ENCODE assay signal across 1 cellular context in the genomic region with DNA sequence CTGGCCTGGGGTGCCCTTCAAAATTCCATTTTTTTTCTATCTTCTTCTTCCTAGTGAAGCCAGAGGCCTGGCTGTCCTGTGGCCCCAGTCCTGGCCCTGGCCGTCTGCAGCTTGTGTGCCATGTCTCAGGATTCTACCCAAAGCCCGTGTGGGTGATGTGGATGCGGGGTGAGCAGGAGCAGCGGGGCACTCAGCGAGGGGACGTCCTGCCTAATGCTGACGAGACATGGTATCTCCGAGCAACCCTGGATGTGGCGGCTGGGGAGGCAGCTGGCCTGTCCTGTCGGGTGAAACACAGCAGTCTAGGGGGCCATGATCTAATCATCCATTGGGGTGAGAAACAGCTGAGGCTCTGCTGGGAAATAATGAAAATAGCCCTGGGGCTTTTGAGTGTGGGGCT.
TF ChIP-seq lines count a peak whose summit lies in the region.

No MANE protein-coding gene starts in this region.

TF ChIP-seq in GM23338, 12 proteins besides CTCF, POLR2A, EP300 and RAD21 (continued from another document):
- TF ChIP-seq, protein P1, sequence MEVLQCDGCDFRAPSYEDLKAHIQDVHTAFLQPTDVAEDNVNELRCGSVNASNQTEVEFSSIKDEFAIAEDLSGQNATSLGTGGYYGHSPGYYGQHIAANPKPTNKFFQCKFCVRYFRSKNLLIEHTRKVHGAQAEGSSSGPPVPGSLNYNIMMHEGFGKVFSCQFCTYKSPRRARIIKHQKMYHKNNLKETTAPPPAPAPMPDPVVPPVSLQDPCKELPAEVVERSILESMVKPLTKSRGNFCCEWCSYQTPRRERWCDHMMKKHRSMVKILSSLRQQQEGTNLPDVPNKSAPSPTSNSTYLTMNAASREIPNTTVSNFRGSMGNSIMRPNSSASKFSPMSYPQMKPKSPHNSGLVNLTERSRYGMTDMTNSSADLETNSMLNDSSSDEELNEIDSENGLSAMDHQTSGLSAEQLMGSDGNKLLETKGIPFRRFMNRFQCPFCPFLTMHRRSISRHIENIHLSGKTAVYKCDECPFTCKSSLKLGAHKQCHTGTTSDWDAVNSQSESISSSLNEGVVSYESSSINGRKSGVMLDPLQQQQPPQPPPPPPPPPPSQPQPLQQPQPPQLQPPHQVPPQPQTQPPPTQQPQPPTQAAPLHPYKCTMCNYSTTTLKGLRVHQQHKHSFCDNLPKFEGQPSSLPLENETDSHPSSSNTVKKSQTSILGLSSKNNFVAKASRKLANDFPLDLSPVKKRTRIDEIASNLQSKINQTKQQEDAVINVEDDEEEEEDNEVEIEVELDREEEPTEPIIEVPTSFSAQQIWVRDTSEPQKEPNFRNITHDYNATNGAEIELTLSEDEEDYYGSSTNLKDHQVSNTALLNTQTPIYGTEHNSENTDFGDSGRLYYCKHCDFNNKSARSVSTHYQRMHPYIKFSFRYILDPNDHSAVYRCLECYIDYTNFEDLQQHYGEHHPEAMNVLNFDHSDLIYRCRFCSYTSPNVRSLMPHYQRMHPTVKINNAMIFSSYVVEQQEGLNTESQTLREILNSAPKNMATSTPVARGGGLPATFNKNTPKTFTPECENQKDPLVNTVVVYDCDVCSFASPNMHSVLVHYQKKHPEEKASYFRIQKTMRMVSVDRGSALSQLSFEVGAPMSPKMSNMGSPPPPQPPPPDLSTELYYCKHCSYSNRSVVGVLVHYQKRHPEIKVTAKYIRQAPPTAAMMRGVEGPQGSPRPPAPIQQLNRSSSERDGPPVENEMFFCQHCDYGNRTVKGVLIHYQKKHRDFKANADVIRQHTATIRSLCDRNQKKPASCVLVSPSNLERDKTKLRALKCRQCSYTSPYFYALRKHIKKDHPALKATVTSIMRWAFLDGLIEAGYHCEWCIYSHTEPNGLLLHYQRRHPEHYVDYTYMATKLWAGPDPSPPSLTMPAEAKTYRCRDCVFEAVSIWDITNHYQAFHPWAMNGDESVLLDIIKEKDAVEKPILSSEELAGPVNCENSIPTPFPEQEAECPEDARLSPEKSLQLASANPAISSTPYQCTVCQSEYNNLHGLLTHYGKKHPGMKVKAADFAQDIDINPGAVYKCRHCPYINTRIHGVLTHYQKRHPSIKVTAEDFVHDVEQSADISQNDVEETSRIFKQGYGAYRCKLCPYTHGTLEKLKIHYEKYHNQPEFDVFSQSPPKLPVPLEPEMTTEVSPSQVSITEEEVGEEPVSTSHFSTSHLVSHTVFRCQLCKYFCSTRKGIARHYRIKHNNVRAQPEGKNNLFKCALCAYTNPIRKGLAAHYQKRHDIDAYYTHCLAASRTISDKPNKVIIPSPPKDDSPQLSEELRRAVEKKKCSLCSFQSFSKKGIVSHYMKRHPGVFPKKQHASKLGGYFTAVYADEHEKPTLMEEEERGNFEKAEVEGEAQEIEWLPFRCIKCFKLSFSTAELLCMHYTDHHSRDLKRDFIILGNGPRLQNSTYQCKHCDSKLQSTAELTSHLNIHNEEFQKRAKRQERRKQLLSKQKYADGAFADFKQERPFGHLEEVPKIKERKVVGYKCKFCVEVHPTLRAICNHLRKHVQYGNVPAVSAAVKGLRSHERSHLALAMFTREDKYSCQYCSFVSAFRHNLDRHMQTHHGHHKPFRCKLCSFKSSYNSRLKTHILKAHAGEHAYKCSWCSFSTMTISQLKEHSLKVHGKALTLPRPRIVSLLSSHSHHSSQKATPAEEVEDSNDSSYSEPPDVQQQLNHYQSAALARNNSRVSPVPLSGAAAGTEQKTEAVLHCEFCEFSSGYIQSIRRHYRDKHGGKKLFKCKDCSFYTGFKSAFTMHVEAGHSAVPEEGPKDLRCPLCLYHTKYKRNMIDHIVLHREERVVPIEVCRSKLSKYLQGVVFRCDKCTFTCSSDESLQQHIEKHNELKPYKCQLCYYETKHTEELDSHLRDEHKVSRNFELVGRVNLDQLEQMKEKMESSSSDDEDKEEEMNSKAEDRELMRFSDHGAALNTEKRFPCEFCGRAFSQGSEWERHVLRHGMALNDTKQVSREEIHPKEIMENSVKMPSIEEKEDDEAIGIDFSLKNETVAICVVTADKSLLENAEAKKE (CRISPR knock-in tag; IDR thresholded peaks at IDR 0.05): no peak
- TF ChIP-seq, protein P2, sequence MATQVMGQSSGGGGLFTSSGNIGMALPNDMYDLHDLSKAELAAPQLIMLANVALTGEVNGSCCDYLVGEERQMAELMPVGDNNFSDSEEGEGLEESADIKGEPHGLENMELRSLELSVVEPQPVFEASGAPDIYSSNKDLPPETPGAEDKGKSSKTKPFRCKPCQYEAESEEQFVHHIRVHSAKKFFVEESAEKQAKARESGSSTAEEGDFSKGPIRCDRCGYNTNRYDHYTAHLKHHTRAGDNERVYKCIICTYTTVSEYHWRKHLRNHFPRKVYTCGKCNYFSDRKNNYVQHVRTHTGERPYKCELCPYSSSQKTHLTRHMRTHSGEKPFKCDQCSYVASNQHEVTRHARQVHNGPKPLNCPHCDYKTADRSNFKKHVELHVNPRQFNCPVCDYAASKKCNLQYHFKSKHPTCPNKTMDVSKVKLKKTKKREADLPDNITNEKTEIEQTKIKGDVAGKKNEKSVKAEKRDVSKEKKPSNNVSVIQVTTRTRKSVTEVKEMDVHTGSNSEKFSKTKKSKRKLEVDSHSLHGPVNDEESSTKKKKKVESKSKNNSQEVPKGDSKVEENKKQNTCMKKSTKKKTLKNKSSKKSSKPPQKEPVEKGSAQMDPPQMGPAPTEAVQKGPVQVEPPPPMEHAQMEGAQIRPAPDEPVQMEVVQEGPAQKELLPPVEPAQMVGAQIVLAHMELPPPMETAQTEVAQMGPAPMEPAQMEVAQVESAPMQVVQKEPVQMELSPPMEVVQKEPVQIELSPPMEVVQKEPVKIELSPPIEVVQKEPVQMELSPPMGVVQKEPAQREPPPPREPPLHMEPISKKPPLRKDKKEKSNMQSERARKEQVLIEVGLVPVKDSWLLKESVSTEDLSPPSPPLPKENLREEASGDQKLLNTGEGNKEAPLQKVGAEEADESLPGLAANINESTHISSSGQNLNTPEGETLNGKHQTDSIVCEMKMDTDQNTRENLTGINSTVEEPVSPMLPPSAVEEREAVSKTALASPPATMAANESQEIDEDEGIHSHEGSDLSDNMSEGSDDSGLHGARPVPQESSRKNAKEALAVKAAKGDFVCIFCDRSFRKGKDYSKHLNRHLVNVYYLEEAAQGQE (IDR thresholded peaks at IDR 0.05; ENCODE audit: unreplicated experiment): no peak
